Comparison of ENCODE assay signal across 8 cellular contexts in genomic region chr15:52679232-52680040, GRCh38. TPM values are rescaled to one million over a fixed set of nuclear protein-coding genes. Genes with fewer than 3 reads are reported as not detected.
A peak's percentile ranks its signal among the peaks of the same experiment; 100 is the strongest.
DNase-seq lines count a peak whose midpoint lies in the region; ATAC-seq, FAIRE-seq and TF ChIP-seq lines count a peak whose summit lies in the region.

Gene ATOSA (minus strand): TSS chr15:52679388. CDS start chr15:52678021, 1,367 bp downstream.

- in situ Hi-C loops in mammary epithelial cell (cut with MboI; ENCODE audit: low sequenced_read_pairs in 2 of 2) = no loop called here

- TF ChIP-seq CTCF in WI38 (IDR thresholded peaks at IDR 0.05; ENCODE audit: low read depth, low read length) (no peak), mammary epithelial cell (conservative IDR thresholded peaks at IDR 0.05 in 1 of 2, IDR thresholded peaks at IDR 0.05 in 1 of 2; ENCODE audit: extremely low read depth in 1 of 2, insufficient read depth in 1 of 2, low read depth in 1 of 2, low read length in 2 of 2) (peak in 1 of 2 donors; percentile 18)

- intact Hi-C loops in mammary epithelial cell (cut with micrococcal nuclease) = loop anchor here (1.0 to 2.0 kb wide), 3 partner anchors 56 to 423 kb away; no protein-coding TSS in a partner anchor

- H3K27me3 ChIP-seq in ACC112 (ENCODE audit: insufficient read depth, low read length) (no peaks in the 10 kb centered on the region), mammary epithelial cell (ENCODE audit: insufficient read depth, low read length) (no peaks in the 10 kb centered on the region), small intestine (ENCODE audit: control insufficient read depth in 2 of 2, insufficient read depth in 2 of 2, low read length in 2 of 2) (no peaks in the 10 kb centered on the region)

- peaks cover 5% of the 10 kb centered on the region; the same call in 1 of the 2 replicates for H3K36me3 ChIP-seq in ACC112 (ENCODE audit: insufficient read depth, low read length)
- no peaks in the 10 kb centered on the region for H3K36me3 ChIP-seq in mammary epithelial cell (ENCODE audit: insufficient read depth, low read length)
- H3K36me3 ChIP-seq in small intestine (ENCODE audit: control insufficient read depth in 2 of 2, insufficient read depth in 2 of 2, low read length in 2 of 2) = no peaks in the 10 kb centered on the region

- H3K9me3 ChIP-seq in mammary epithelial cell (replicated peaks; ENCODE audit: insufficient read depth, low read length) = no peaks in the 10 kb centered on the region
- H3K9me3 ChIP-seq in small intestine (ENCODE audit: control insufficient read depth, low read depth) = no peaks in the 10 kb centered on the region

- CTCF ChIA-PET in mammary epithelial cell (lab: Charles Lee; ENCODE audit: low non-redundant PET) = interaction anchor here (0.7 kb wide), 1 partner anchor 48 kb away, joined by 4 read pairs; no protein-coding TSS in a partner anchor

- under 1% methylated on average over 24 of the region's 55 CpGs for WGBS in mammary epithelial cell (ENCODE audit: low coverage, missing lambda C conversion rate)
- whole genome bisulfite sequencing in small intestine, 3 donors = 0 to 1% (median 1%) methylated on average over 37 to 54 of the region's 55 CpGs

- ATAC-seq in GM18868 (IDR thresholded peaks at IDR 0.05; ENCODE audit: unreplicated experiment) = peak; percentile 82
- peak; percentile 53 for ATAC-seq in HG03108 (IDR thresholded peaks at IDR 0.05; ENCODE audit: unreplicated experiment)

- peaks cover 17% of the 10 kb centered on the region for H3K4me1 ChIP-seq in ACC112 (ENCODE audit: control insufficient read depth, insufficient read depth, low read length, unreplicated experiment)
- peaks cover 4% of the 10 kb centered on the region for H3K4me1 ChIP-seq in mammary epithelial cell (ENCODE audit: insufficient read depth, low read length)
- H3K4me1 ChIP-seq in small intestine (ENCODE audit: control insufficient read depth in 2 of 2, insufficient read depth in 1 of 2, low read depth in 1 of 2, low read length in 1 of 2) = no peaks in the 10 kb centered on the region

- BruUV-seq in mammary epithelial cell (replicated peaks; lab: Mats Ljungman, UMichigan) = no TSS peak

- peak within 1 kb of the TSS; percentile 91 for H3K4me2 ChIP-seq in mammary epithelial cell (ENCODE audit: insufficient read depth, low read depth, low read length)

- H2AFZ ChIP-seq in ACC112 (ENCODE audit: low read length, unreplicated experiment) (peak within 1 kb of the TSS; percentile 96), mammary epithelial cell (ENCODE audit: low read depth, low read length) (peak within 1 kb of the TSS; percentile 92)

- dilution Hi-C loops in mammary epithelial cell (cut with HindIII; ENCODE audit: low sequenced_read_pairs) = no loop called here

- no peaks in the 10 kb centered on the region for H4K20me1 ChIP-seq in mammary epithelial cell (ENCODE audit: insufficient read depth, low read length)

- H3K79me2 ChIP-seq in ACC112 (ENCODE audit: control insufficient read depth, insufficient read depth, low read length, unreplicated experiment) = peaks cover 24% of the 10 kb centered on the region
- H3K79me2 ChIP-seq in mammary epithelial cell (ENCODE audit: insufficient read depth, low read length) = peaks cover 8% of the 10 kb centered on the region

- H3K27ac ChIP-seq in ACC112 (ENCODE audit: low read depth, low read length) (peak within 1 kb of the TSS; percentile 79), mammary epithelial cell (ENCODE audit: insufficient read depth, low read depth, low read length) (peak within 1 kb of the TSS; percentile 83), small intestine (ENCODE audit: low read depth in 1 of 2, low read length in 1 of 2) (peak within 1 kb of the TSS; percentile 95 to 99)

- no peak for FAIRE-seq in small intestine (lab: Jason Lieb, UNC)

- peak within 1 kb of the TSS; percentile 87 for H3K9ac ChIP-seq in mammary epithelial cell (ENCODE audit: insufficient read depth, low read length)

- H3K4me3 ChIP-seq in ACC112 (ENCODE audit: low read depth, low read length) = peak within 1 kb of the TSS; percentile 92
- H3K4me3 ChIP-seq in WI38 (ENCODE audit: low read depth, low read length) = peak within 1 kb of the TSS; percentile 86
- peak within 1 kb of the TSS; percentile 67 to 99 (median 95) for H3K4me3 ChIP-seq in mammary epithelial cell (replicated peaks in 1 of 3; ENCODE audit: insufficient read depth in 1 of 3, low read depth in 2 of 3, low read length in 3 of 3)
- peak within 1 kb of the TSS; percentile 87 to 98 for H3K4me3 ChIP-seq in small intestine (ENCODE audit: low read depth in 1 of 2, low read length in 2 of 2)

- DNase-seq in NCI-H2196 (lab: John Stamatoyannopoulos, UW; ENCODE audit: unreplicated experiment) = peak; percentile 62
- DNase-seq in mammary epithelial cell = peak; percentile 88
- peak; percentile 92 for DNase-seq in iPS-NIHi11 (ENCODE audit: low spot score)
- DNase-seq in small intestine = peak; percentile 91

RNA-seq across cellular contexts. Expression of gene ATOSA, which starts in this region (rescaled TPM):
- total RNA-seq in mammary epithelial cell = 10 to 100 TPM; 14.4 to 25.3 TPM
- polyA plus RNA-seq in mammary epithelial cell = 4.2 TPM
- 7.1 TPM for polyA minus RNA-seq in mammary epithelial cell
- polyA plus RNA-seq in small intestine = 10 to 100 TPM; 13.4 to 29.5 (median 20.5) TPM

Comparison
In these comparisons a context has a peak if more than half of its experiments do, and no peak if none do; other contexts are left out.
1. Peak in every context shown above with its lines: DNase-seq, ATAC-seq, H3K4me3 ChIP-seq and H3K27ac ChIP-seq.